ENCODE assay signal across 17 cellular contexts in the genomic region with DNA sequence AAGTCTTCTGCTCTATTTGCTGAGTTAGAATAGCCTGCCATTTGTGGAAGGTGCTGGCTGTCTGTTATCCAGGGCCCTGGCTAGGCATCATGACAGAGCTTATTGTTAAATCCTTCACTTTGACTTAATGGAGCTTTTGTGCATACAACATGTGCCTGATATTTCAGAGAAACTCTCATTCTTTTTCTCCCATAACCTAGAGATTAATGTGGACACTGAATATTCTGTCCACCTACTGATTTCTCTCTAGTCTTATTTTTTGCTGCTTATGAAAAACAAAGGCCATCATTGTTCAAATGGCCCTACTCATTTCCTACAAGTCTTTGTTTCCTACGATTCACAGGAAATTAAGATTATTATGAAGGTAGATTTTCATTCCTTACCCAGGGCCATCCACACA.
DNase-seq lines count a peak whose midpoint lies in the region.
"Had no signal": no experiment of that assay in that cellular context is flagged by ENCODE, and none has a peak within 500 bp of the region (broad histone marks: within the 10 kb centered on the region; RNA-seq: fewer than 3 reads in every experiment).

No MANE protein-coding gene starts in this region.

- H3K9me3 ChIP-seq in effector memory CD4-positive, alpha-beta T cell (ENCODE audit: control insufficient read depth, low read length), result no peaks in the 10 kb centered on the region
- H3K9me3 ChIP-seq: BE2C, BLaER1, Caco-2 had no signal

- in situ Hi-C loops in SK-MEL-5 (cut with HindIII; ENCODE audit: low pct_unique_long_range_greater_than_20kb, low sequenced_read_pairs), result no loop called here

- H3K27ac ChIP-seq in effector memory CD4-positive, alpha-beta T cell (ENCODE audit: insufficient read depth, low read length, poor library complexity, severe bottlenecking), result no peak overlapping the region
- H3K27ac ChIP-seq: BLaER1 had no signal

- H3K4me3 ChIP-seq in effector memory CD4-positive, alpha-beta T cell (ENCODE audit: insufficient read depth, low read depth, low read length, poor library complexity, severe bottlenecking), result no peak overlapping the region
- H3K4me3 ChIP-seq: BLaER1 had no signal

- H3K4me1 ChIP-seq in effector memory CD4-positive, alpha-beta T cell (ENCODE audit: control insufficient read depth, insufficient read depth, low read length, poor library complexity, severe bottlenecking), result no peaks in the 10 kb centered on the region
- H3K4me1 ChIP-seq: BE2C, BLaER1, Caco-2 had no signal

- H3K27me3 ChIP-seq in effector memory CD4-positive, alpha-beta T cell (replicated peaks; ENCODE audit: control insufficient read depth, insufficient read depth, low read length, poor library complexity, severe bottlenecking), result no peaks in the 10 kb centered on the region
- H3K27me3 ChIP-seq: BLaER1 had no signal

- no peaks in the 10 kb centered on the region for H3K36me3 ChIP-seq in effector memory CD4-positive, alpha-beta T cell (ENCODE audit: control insufficient read depth, insufficient read depth, low read length)
- H3K36me3 ChIP-seq: BE2C, BLaER1 had no signal

- peak; percentile 77 for DNase-seq in COLO829 (ENCODE audit: low spot score)
- DNase-seq in SK-MEL-5 (ENCODE audit: low read depth, low spot score), result peak; percentile 70
- peak; percentile 5 for DNase-seq in medulla oblongata (ENCODE audit: extremely low spot score)
- no peak for DNase-seq in germinal center (ENCODE audit: low spot score)
- DNase-seq in effector memory CD4-positive, alpha-beta T cell, result no peak
- DNase-seq: 8988T; ACHN; BE2C; C1 segment of cervical spinal cord; Caco-2; Calu3; CD4-positive, alpha-beta memory T cell; CD4-positive, CD25-positive, alpha-beta regulatory T cell; CD8-positive, alpha-beta memory T cell; DMS79 treated with DMSO at 0.1 percent for 48 hours; GF-D8 had no signal

Comparison
In these comparisons a context has a peak if more than half of its experiments do, and no peak if none do; other contexts are left out.
1. DNase-seq: peak in COLO829 (single experiment), SK-MEL-5 (single experiment) and medulla oblongata (single experiment); none in germinal center (single experiment) and effector memory CD4-positive, alpha-beta T cell (0 of 3).